1 cellular context compared by ENCODE assay signal in the genomic region with DNA sequence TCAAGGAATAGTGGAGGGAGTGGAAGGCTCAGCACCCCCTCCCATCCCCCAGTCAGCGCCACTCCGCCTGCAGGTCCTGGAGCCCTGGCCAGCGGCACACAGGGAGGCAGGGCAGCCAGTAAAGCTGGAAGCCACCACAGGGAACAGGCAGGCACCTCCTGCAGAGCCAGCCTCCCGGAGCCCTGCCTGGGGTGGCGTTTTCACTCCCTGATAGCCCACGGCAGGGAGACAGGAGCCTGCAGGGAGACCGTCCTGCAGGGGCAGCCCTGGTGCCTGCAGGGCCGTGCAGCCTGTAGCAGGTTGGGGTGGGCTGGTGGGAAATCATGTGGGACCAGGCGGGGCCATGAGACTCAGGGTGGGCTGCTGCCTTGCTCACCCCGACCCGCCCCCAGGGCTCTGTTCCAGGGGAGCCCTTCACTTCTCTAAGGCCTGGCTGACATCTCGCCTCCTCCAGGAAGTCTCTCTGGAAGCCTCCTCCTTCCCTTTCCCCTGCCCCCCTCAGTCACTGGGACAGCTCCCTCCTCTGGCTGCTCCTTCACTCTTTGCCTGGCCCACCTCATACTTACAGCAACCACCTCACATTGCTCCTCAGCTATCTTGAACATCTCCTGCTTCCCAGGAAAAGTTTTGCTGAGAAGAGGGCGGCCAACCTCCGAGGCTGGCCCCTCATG.
TF ChIP-seq lines count a peak whose summit lies in the region.

No MANE protein-coding gene starts in this region.

TF ChIP-seq in GM23338, 12 proteins besides CTCF, POLR2A, EP300 and RAD21 (continued from another document):
- no peak for TF ChIP-seq ZNF462 (CRISPR knock-in tag; IDR thresholded peaks at IDR 0.05)
TF ChIP-seq in GM23338: peak in this region for 0.
